27 cellular contexts compared by ENCODE assay signal in genomic region chr5:97150401-97150800, GRCh38.
"Had no signal": no experiment of that assay in that cellular context is flagged by ENCODE, and none has a peak within 500 bp of the region (broad histone marks: within the 10 kb centered on the region; RNA-seq: fewer than 3 reads in every experiment).

No MANE protein-coding gene starts in this region.

- H3K4me3 ChIP-seq: ascending aorta, cardiac muscle cell had no signal

- H3K9me3 ChIP-seq: ascending aorta had no signal

- H3K36me3 ChIP-seq: ascending aorta, cardiac muscle cell had no signal

- H3K4me1 ChIP-seq: ascending aorta had no signal

- DNase-seq: activated B cell treated with CpG ODN at 0.5 μM for 24 hours; activated CD4-positive, alpha-beta memory T cell treated with anti-CD3 and anti-CD28 coated beads for 36 hours; activated CD4-positive, alpha-beta T cell treated with anti-CD3 and anti-CD28 coated beads for 4 hours; activated CD4-positive, alpha-beta T cell treated with anti-CD3 and anti-CD28 coated beads, Interleukin-2, amount 10 ng/mL, durations not matched to agents 24 days and 14 days; activated CD4-positive, alpha-beta T cell treated with anti-CD3 and anti-CD28 coated beads, Interleukin-2, amount 50 U/mL, for 1 hour; activated CD4-positive, alpha-beta T cell treated with anti-CD3 and anti-CD28 coated beads, Interleukin-2, amount 50 U/mL, for 4 hours; activated CD4-positive, CD25-positive, alpha-beta regulatory T cell treated with anti-CD3 and anti-CD28 coated beads, Interleukin-2, amount 50 U/mL, for 72 hours; activated CD8-positive, alpha-beta memory T cell treated with anti-CD3 and anti-CD28 coated beads, Interleukin-2, amount 50 U/mL, for 4 hours; activated CD8-positive, alpha-beta T cell treated with anti-CD3 and anti-CD28 coated beads for 36 hours; activated effector memory CD4-positive, alpha-beta T cell treated with anti-CD3 and anti-CD28 coated beads, Interleukin-2, amount 50 U/mL, for 16 hours; activated naive CD4-positive, alpha-beta T cell treated with anti-CD3 and anti-CD28 coated beads, Interleukin-2, amount 10 ng/mL, durations not matched to agents 7 days and 5 days; activated naive CD4-positive, alpha-beta T cell treated with Interleukin-2 at 50 U/mL for 16 hours; activated naive CD8-positive, alpha-beta T cell treated with anti-CD3 and anti-CD28 coated beads, Interleukin-2, amount 10 ng/mL, durations not matched to agents 7 days and 5 days; activated naive CD8-positive, alpha-beta T cell treated with anti-CD3 and anti-CD28 coated beads, Interleukin-2, amount 50 U/mL, for 24 hours; activated T-cell treated with anti-CD3 and anti-CD28 coated beads for 4 hours; activated T-cell treated with anti-CD3 and anti-CD28 coated beads, Interleukin-2, amount 50 U/mL, for 1 hour; activated T-cell treated with anti-CD3 and anti-CD28 coated beads, Interleukin-2, amount 50 U/mL, for 4 hours; activated T-cell treated with anti-CD3 and anti-CD28 coated beads, Interleukin-2, amount 50 U/mL, for 72 hours; amygdala; anterior cingulate cortex; caudate nucleus; cerebellar nuclear complex; T-helper 2 cell; T-helper 9 cell had no signal

- H3K27ac ChIP-seq: ascending aorta, cardiac muscle cell, VCaP had no signal
